Comparison of ENCODE assay signal across 8 cellular contexts in genomic region chr18:79952457-79952995, GRCh38. TPM values are rescaled to one million over a fixed set of nuclear protein-coding genes. Genes with fewer than 3 reads are reported as not detected.
DNase-seq lines count a peak whose midpoint lies in the region; ATAC-seq and TF ChIP-seq lines count a peak whose summit lies in the region.

No MANE protein-coding gene starts in this region.

- no peak overlapping the region for H3K27ac ChIP-seq in cardiac muscle cell
- no peak overlapping the region for H3K27ac ChIP-seq in urinary bladder (ENCODE audit: low read depth)

- H3K4me3 ChIP-seq in cardiac muscle cell (peak overlapping the region; percentile 97), urinary bladder (ENCODE audit: low read depth, low read length) (peak overlapping the region; percentile 96)

- no peak for TF ChIP-seq CTCF in cardiac muscle cell (IDR thresholded peaks at IDR 0.05; ENCODE audit: low read depth, low read length)
- no peak for TF ChIP-seq CTCF in mesothelial cell of epicardium (IDR thresholded peaks at IDR 0.05; ENCODE audit: unreplicated experiment)

- H3K4me1 ChIP-seq in cardiac muscle cell (ENCODE audit: low read depth) (peaks cover 7% of the 10 kb centered on the region), urinary bladder (ENCODE audit: insufficient read depth) (no peaks in the 10 kb centered on the region)

- no peaks in the 10 kb centered on the region for H3K9me3 ChIP-seq in cardiac muscle cell (ENCODE audit: low read depth)

- H3K9me3 Mint-ChIP-seq in dendritic cell treated with granulocyte-macrophage colony-stimulating factor and Interleukin-4, amounts not matched to agents 40 ng/mL and 50 ng/mL, for 4 days: no peaks in the 10 kb centered on the region
- H3K9me3 Mint-ChIP-seq in mesothelial cell of epicardium: no peaks in the 10 kb centered on the region

- ATAC-seq in left ventricle myocardium superior: no peak
- ATAC-seq in HG02852 (IDR thresholded peaks at IDR 0.05; ENCODE audit: unreplicated experiment): no peak

- H3K36me3 Mint-ChIP-seq in dendritic cell treated with granulocyte-macrophage colony-stimulating factor and Interleukin-4, amounts not matched to agents 40 ng/mL and 50 ng/mL, for 4 days (ENCODE audit: low read depth): peaks cover 32% of the 10 kb centered on the region
- H3K36me3 Mint-ChIP-seq in mesothelial cell of epicardium: peaks cover 3% of the 10 kb centered on the region

- peaks cover 6% of the 10 kb centered on the region for H3K27me3 Mint-ChIP-seq in dendritic cell treated with granulocyte-macrophage colony-stimulating factor and Interleukin-4, amounts not matched to agents 40 ng/mL and 50 ng/mL, for 4 days
- peaks cover 6% of the 10 kb centered on the region for H3K27me3 Mint-ChIP-seq in mesothelial cell of epicardium (ENCODE audit: low read depth)

- H3K27me3 ChIP-seq in cardiac muscle cell: peaks cover 13% of the 10 kb centered on the region

- H3K4me3 Mint-ChIP-seq in dendritic cell treated with granulocyte-macrophage colony-stimulating factor and Interleukin-4, amounts not matched to agents 40 ng/mL and 50 ng/mL, for 4 days: peak overlapping the region; percentile 71
- H3K4me3 Mint-ChIP-seq in mesothelial cell of epicardium: peak overlapping the region; percentile 48

- peak overlapping the region; percentile 72 for H3K27ac Mint-ChIP-seq in dendritic cell treated with granulocyte-macrophage colony-stimulating factor and Interleukin-4, amounts not matched to agents 40 ng/mL and 50 ng/mL, for 4 days
- no peak overlapping the region for H3K27ac Mint-ChIP-seq in mesothelial cell of epicardium

- no peak for DNase-seq in cardiac muscle cell (ENCODE audit: low read depth in 1 of 2, low spot score in 1 of 2)
- DNase-seq in left ventricle myocardium superior: no peak
- DNase-seq in mesothelial cell of epicardium (ENCODE audit: low spot score in 2 of 2, unreplicated experiment in 2 of 2): no peak
- DNase-seq in SKM-1 treated with dmso at 0.1 percent for 144 hours (lab: John Stamatoyannopoulos, UW; ENCODE audit: unreplicated experiment): no peak
- no peak for DNase-seq in KBM-7

- peaks cover 55% of the 10 kb centered on the region for H3K4me1 Mint-ChIP-seq in dendritic cell treated with granulocyte-macrophage colony-stimulating factor and Interleukin-4, amounts not matched to agents 40 ng/mL and 50 ng/mL, for 4 days (ENCODE audit: low read depth)
- peaks cover 13% of the 10 kb centered on the region for H3K4me1 Mint-ChIP-seq in mesothelial cell of epicardium

- intact Hi-C loops in left ventricle myocardium superior (cut with micrococcal nuclease): no loop called here
- intact Hi-C loops in dendritic cell treated with granulocyte-macrophage colony-stimulating factor and Interleukin-4, amounts not matched to agents 40 ng/mL and 50 ng/mL, for 4 days (cut with micrococcal nuclease): loop anchor here (10.0 kb wide), 1 partner anchor 158 kb away; the partner anchor contains the start of gene KCNG2

- H3K36me3 ChIP-seq in cardiac muscle cell (no peaks in the 10 kb centered on the region), urinary bladder (ENCODE audit: insufficient read depth) (no peaks in the 10 kb centered on the region)

- WGBS in urinary bladder: 20% methylated on average over 43 of the region's 43 CpGs

- in situ Hi-C loops in KBM-7 (cut with MboI; ENCODE audit: low pct_unique_long_range_greater_than_20kb, low sequenced_read_pairs): no loop called here

RNA-seq across cellular contexts. Expression of gene SLC66A2, which starts 1.1 kb away (rescaled TPM):
- total RNA-seq in cardiac muscle cell: 28.6 and 43.9 TPM in 2 replicates
- 36.4 and 39.8 TPM in 2 replicates for polyA plus RNA-seq in cardiac muscle cell
- 28.9 TPM for total RNA-seq in left ventricle myocardium superior
- 33.5 to 34.6 TPM (median 34.4 TPM) in 3 replicates for total RNA-seq in mesothelial cell of epicardium
- total RNA-seq in urinary bladder: 14.8 TPM
- 47.8 TPM for polyA plus RNA-seq in urinary bladder

RNA-seq across cellular contexts. Expression of gene HSBP1L1, which starts 11.9 kb away (rescaled TPM):
- total RNA-seq in cardiac muscle cell (2.5 and 6.3 TPM in 2 replicates), left ventricle myocardium superior (14.5 TPM), mesothelial cell of epicardium (31.8 to 35.4 TPM (median 33.9 TPM) in 3 replicates), urinary bladder (4.9 TPM)
- polyA plus RNA-seq in cardiac muscle cell (4.0 and 4.4 TPM in 2 replicates), urinary bladder (8.6 TPM)

RNA-seq across cellular contexts. Expression of gene TXNL4A, which starts 35.8 kb away (rescaled TPM):
- total RNA-seq in cardiac muscle cell: 32.2 and 51.9 TPM in 2 replicates
- polyA plus RNA-seq in cardiac muscle cell: 287 and 318 TPM in 2 replicates
- total RNA-seq in left ventricle myocardium superior: 91.0 TPM
- 77.2 to 79.9 TPM (median 79.5 TPM) in 3 replicates for total RNA-seq in mesothelial cell of epicardium
- 31.0 TPM for total RNA-seq in urinary bladder
- polyA plus RNA-seq in urinary bladder: 66.9 TPM
